ENCODE assay signal across 1 cellular context in genomic region chr10:77800738-77801266, GRCh38.
TF ChIP-seq lines count a peak whose summit lies in the region.

No MANE protein-coding gene starts in this region.

TF ChIP-seq in GM12878, 131 proteins besides CTCF, POLR2A, EP300 and RAD21 (continued from another document):
- TF ChIP-seq MEF2B (IDR thresholded peaks at IDR 0.05; ENCODE audit: partially characterized antibody, poor library complexity, severe bottlenecking), result peak; percentile 41
- TF ChIP-seq NR2C1 (IDR thresholded peaks at IDR 0.05), result no peak
- no peak for TF ChIP-seq ATF7 (IDR thresholded peaks at IDR 0.05; ENCODE audit: low read depth)
TF ChIP-seq in GM12878: peak in this region for 2.
